ENCODE assay signal across 31 cellular contexts in genomic region chr17:7732981-7733557, GRCh38. TPM values are rescaled to one million over a fixed set of nuclear protein-coding genes. Genes with fewer than 3 reads are reported as not detected.
"Had no signal": no experiment of that assay in that cellular context is flagged by ENCODE, and none has a peak within 500 bp of the region (broad histone marks: within the 10 kb centered on the region; RNA-seq: fewer than 3 reads in every experiment).

No MANE protein-coding gene starts in this region.

- H3K4me1 ChIP-seq: neural progenitor cell, prostate gland, spleen, suprapubic skin, tibial nerve had no signal

- H3K27me3 ChIP-seq: hepatocyte, ovary had no signal

- H2AFZ ChIP-seq: hepatocyte, neural progenitor cell had no signal

- H3K4me1 Mint-ChIP-seq: mesothelial cell of epicardium; natural killer cell; nephron progenitor cell; stimulated activated effector memory CD8-positive, alpha-beta T cell treated with anti-CD3 and anti-CD28 coated beads, Interleukin-12 subunit alpha, Interleukin-12 subunit beta, amount 100 ng/mL, for 72 hours had no signal

- ATAC-seq: heart right ventricle; left cardiac atrium; left lobe of liver; natural killer cell; right cardiac atrium; sciatic nerve; stimulated activated effector memory CD8-positive, alpha-beta T cell treated with anti-CD3 and anti-CD28 coated beads, Interleukin-12 subunit alpha, Interleukin-12 subunit beta, amount 100 ng/mL, for 72 hours had no signal

- H3K79me2 ChIP-seq: hepatocyte had no signal

- H3K9me3 Mint-ChIP-seq: mesothelial cell of epicardium; naive B cell; natural killer cell; nephron progenitor cell; neural progenitor cell; stimulated activated effector memory CD8-positive, alpha-beta T cell treated with anti-CD3 and anti-CD28 coated beads, Interleukin-12 subunit alpha, Interleukin-12 subunit beta, amount 100 ng/mL, for 72 hours; stimulated activated naive CD8-positive, alpha-beta T cell treated with anti-CD3 and anti-CD28 coated beads, Interleukin-15, Interleukin-2, amounts not matched to agents 100 ng/mL and 50 ng/mL, for 24 hours; type B pancreatic cell had no signal

- H3K27ac Mint-ChIP-seq: mesothelial cell of epicardium; naive B cell; natural killer cell; nephron progenitor cell; stimulated activated effector memory CD8-positive, alpha-beta T cell treated with anti-CD3 and anti-CD28 coated beads, Interleukin-12 subunit alpha, Interleukin-12 subunit beta, amount 100 ng/mL, for 72 hours; stimulated activated naive CD8-positive, alpha-beta T cell treated with anti-CD3 and anti-CD28 coated beads, Interleukin-15, Interleukin-2, amounts not matched to agents 100 ng/mL and 50 ng/mL, for 24 hours; type B pancreatic cell had no signal

- DNase-seq: heart right ventricle; islet precursor cell; kidney glomerular epithelial cell; left cardiac atrium; mesendoderm; naive B cell; natural killer cell; nephron progenitor cell; occipital lobe; ovary; retina; right cardiac atrium; small intestine; spleen; stimulated activated CD4-positive, alpha-beta T cell treated with anti-CD3 and anti-CD28 coated beads, Interleukin-4, amount 100 ng/mL, for 24 hours; stimulated activated naive CD4-positive, alpha-beta T cell had no signal

- H3K4me3 Mint-ChIP-seq: mesothelial cell of epicardium; naive B cell; natural killer cell; nephron progenitor cell; neural progenitor cell; stimulated activated effector memory CD8-positive, alpha-beta T cell treated with anti-CD3 and anti-CD28 coated beads, Interleukin-12 subunit alpha, Interleukin-12 subunit beta, amount 100 ng/mL, for 72 hours; stimulated activated naive CD8-positive, alpha-beta T cell treated with anti-CD3 and anti-CD28 coated beads, Interleukin-15, Interleukin-2, amounts not matched to agents 100 ng/mL and 50 ng/mL, for 24 hours; type B pancreatic cell had no signal

- H3K36me3 Mint-ChIP-seq: mesothelial cell of epicardium; naive B cell; natural killer cell; neural progenitor cell; stimulated activated effector memory CD8-positive, alpha-beta T cell treated with anti-CD3 and anti-CD28 coated beads, Interleukin-12 subunit alpha, Interleukin-12 subunit beta, amount 100 ng/mL, for 72 hours; type B pancreatic cell had no signal

- H3K27ac ChIP-seq: heart right ventricle, hepatocyte, neural progenitor cell, neutrophil, ovary, prostate gland, spleen, suprapubic skin, tibial nerve had no signal

- H3K9me3 ChIP-seq: heart right ventricle, neutrophil, ovary, prostate gland, spleen, suprapubic skin, tibial nerve had no signal

- H3K36me3 ChIP-seq: heart right ventricle, neural progenitor cell, neutrophil, ovary, prostate gland, spleen, suprapubic skin, tibial nerve had no signal

- H3K4me2 ChIP-seq: hepatocyte, neural progenitor cell had no signal

- H3K9ac ChIP-seq: neural progenitor cell had no signal

- H3K4me3 ChIP-seq: heart right ventricle, hepatocyte, lung, neural progenitor cell, ovary, prostate gland, spleen, suprapubic skin, tibial nerve had no signal

- FAIRE-seq: small intestine, urothelium cell line had no signal

RNA-seq across cellular contexts. Expression of gene EFNB3, which starts 28.1 kb away (rescaled TPM):
- total RNA-seq: mononuclear cell, natural killer cell had no signal
